In the genomic region with DNA sequence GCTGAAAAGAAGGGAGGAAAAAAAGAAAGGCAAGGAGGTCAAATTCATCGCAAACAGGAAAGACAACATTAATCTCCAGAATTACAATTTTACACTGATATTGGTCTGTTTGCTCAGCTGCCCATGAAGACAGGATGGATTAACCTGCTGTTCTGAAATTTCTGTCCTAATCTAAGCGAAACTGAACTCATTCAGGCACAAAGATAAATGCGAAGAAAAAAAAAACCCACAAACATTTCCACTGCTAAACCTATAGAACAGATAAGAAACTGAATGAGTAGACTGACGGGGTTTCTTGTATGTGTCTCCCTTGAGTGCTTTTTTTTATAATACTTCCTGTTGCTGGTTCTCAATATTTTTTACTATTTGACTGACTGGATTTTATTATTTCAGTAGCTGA, we compare ENCODE assay signal across 11 cellular contexts.
DNase-seq lines count a peak whose midpoint lies in the region; ATAC-seq and TF ChIP-seq lines count a peak whose summit lies in the region.
"Had no signal": no experiment of that assay in that cellular context is flagged by ENCODE, and none has a peak within 500 bp of the region (broad histone marks: within the 10 kb centered on the region; RNA-seq: fewer than 3 reads in every experiment).

No MANE protein-coding gene starts in this region.

- H3K36me3 ChIP-seq in SJCRH30 = no peaks in the 10 kb centered on the region
- no peaks in the 10 kb centered on the region for H3K36me3 ChIP-seq in mucosa of descending colon (ENCODE audit: low read depth)
- H3K36me3 ChIP-seq: spleen had no signal

- ATAC-seq in GM18519 (IDR thresholded peaks at IDR 0.05; ENCODE audit: low FRiP score, unreplicated experiment) (peak; percentile 95), GM21515 (IDR thresholded peaks at IDR 0.05; ENCODE audit: unreplicated experiment) (peak; percentile 82), HG03135 (IDR thresholded peaks at IDR 0.05; ENCODE audit: unreplicated experiment) (peak; percentile 93), mucosa of descending colon (no peak)
- ATAC-seq: stimulated activated naive CD8-positive, alpha-beta T cell treated with anti-CD3 and anti-CD28 coated beads, Interleukin-15, Interleukin-2, amounts not matched to agents 100 U/mL and 50 U/mL, for 24 hours had no signal

- no peaks in the 10 kb centered on the region for H3K27me3 ChIP-seq in SJCRH30
- H3K27me3 ChIP-seq: spleen had no signal

- peak overlapping the region; percentile 98 for H3K27ac ChIP-seq in SJCRH30
- H3K27ac ChIP-seq: spleen had no signal

- peak; percentile 39 to 83 for DNase-seq in SJCRH30
- no peak for DNase-seq in mucosa of descending colon
- no peak for DNase-seq in pons (ENCODE audit: low spot score)
- DNase-seq in NCI-H2029 (lab: John Stamatoyannopoulos, UW) = no peak
- DNase-seq in activated CD4-positive, alpha-beta T cell treated with anti-CD3 and anti-CD28 coated beads, Interleukin-2, amount 50 U/mL, for 1 hour = no peak
- DNase-seq: hypothalamus; spleen; stimulated activated naive CD8-positive, alpha-beta T cell treated with anti-CD3 and anti-CD28 coated beads, Interleukin-15, Interleukin-2, amounts not matched to agents 100 U/mL and 50 U/mL, for 24 hours had no signal

- H3K4me1 ChIP-seq in SJCRH30 = peaks cover 22% of the 10 kb centered on the region
- H3K4me1 ChIP-seq in mucosa of descending colon (ENCODE audit: low read depth) = no peaks in the 10 kb centered on the region
- H3K4me1 ChIP-seq: spleen had no signal

- intact Hi-C loops in mucosa of descending colon (cut with DNase I, micrococcal nuclease) = no loop called here

- no peak for TF ChIP-seq CTCF in mucosa of descending colon (IDR thresholded peaks at IDR 0.05)

- H3K9me3 ChIP-seq in SJCRH30 (replicated peaks) = no peaks in the 10 kb centered on the region
- H3K9me3 ChIP-seq in mucosa of descending colon = no peaks in the 10 kb centered on the region
- H3K9me3 ChIP-seq: spleen had no signal

- H3K4me3 ChIP-seq in SJCRH30 (peak overlapping the region; percentile 72), mucosa of descending colon (no peak overlapping the region)
- H3K4me3 ChIP-seq: spleen had no signal

Comparison
In these comparisons a context has a peak if more than half of its experiments do, and no peak if none do; other contexts are left out.
1. DNase-seq: peak in SJCRH30 (2 of 2); none in mucosa of descending colon (0 of 3), pons (single experiment), NCI-H2029 (single experiment) and activated CD4-positive, alpha-beta T cell treated with anti-CD3 and anti-CD28 coated beads, Interleukin-2, amount 50 U/mL, for 1 hour (single experiment).